In genomic region chr11:127454856-127455255, GRCh38 we compare ENCODE assay signal across 16 cellular contexts.
A peak's percentile ranks its signal among the peaks of the same experiment; 100 is the strongest.
DNase-seq lines count a peak whose midpoint lies in the region; ATAC-seq and TF ChIP-seq lines count a peak whose summit lies in the region.
"Had no signal": no experiment of that assay in that cellular context is flagged by ENCODE, and none has a peak within 500 bp of the region (broad histone marks: within the 10 kb centered on the region; RNA-seq: fewer than 3 reads in every experiment).

No MANE protein-coding gene starts in this region.

- H3K36me3 ChIP-seq in HUES48 (ENCODE audit: control insufficient read depth, insufficient read depth, low read length) (no peaks in the 10 kb centered on the region), MG63 (no peaks in the 10 kb centered on the region)

- H3K27me3 ChIP-seq in HUES48 (ENCODE audit: control insufficient read depth, insufficient read depth, low read length) = no peaks in the 10 kb centered on the region
- no peaks in the 10 kb centered on the region for H3K27me3 ChIP-seq in foreskin keratinocyte
- H3K27me3 ChIP-seq in MG63 = 0 out of 2 replicates have a peak, but pooled peaks cover 2% of the 10 kb centered on the region

- H3K4me1 ChIP-seq in HUES48 (ENCODE audit: control insufficient read depth, insufficient read depth, low read length) (peaks cover 17% of the 10 kb centered on the region), foreskin keratinocyte (no peaks in the 10 kb centered on the region)

- H3K27ac Mint-ChIP-seq in activated naive CD4-positive, alpha-beta T cell treated with anti-CD3 and anti-CD28 coated beads, Interleukin-2, amount 50 U/mL, for 72 hours = no peak overlapping the region
- H3K27ac Mint-ChIP-seq: activated naive CD8-positive, alpha-beta T cell; mesothelial cell of epicardium; stimulated activated naive CD8-positive, alpha-beta T cell treated with anti-CD3 and anti-CD28 coated beads, Interleukin-15, amount 100 ng/mL, for 72 hours had no signal

- H3K9me3 Mint-ChIP-seq in activated naive CD4-positive, alpha-beta T cell treated with anti-CD3 and anti-CD28 coated beads, Interleukin-2, amount 50 U/mL, for 72 hours = no peaks in the 10 kb centered on the region
- H3K9me3 Mint-ChIP-seq: stimulated activated naive CD8-positive, alpha-beta T cell treated with anti-CD3 and anti-CD28 coated beads, Interleukin-15, amount 100 ng/mL, for 72 hours had no signal

- H3K4me3 ChIP-seq in HUES48 (ENCODE audit: low read depth, low read length) (0 out of 2 replicates have a peak overlapping the region, but pooled peaks have one; percentile 20), MG63 (no peak overlapping the region)

- H3K9me3 ChIP-seq in HUES48 (ENCODE audit: control insufficient read depth, insufficient read depth, low read length) (no peaks in the 10 kb centered on the region), MG63 (no peaks in the 10 kb centered on the region)

- H3K27ac ChIP-seq in HUES48 (ENCODE audit: low read depth, low read length) (no peak overlapping the region), foreskin keratinocyte (no peak overlapping the region)

- DNase-seq in Ammon's horn (ENCODE audit: low spot score) (peak; percentile 20), NCI-H2171 treated with DMSO at 0.1 percent for 48 hours (lab: John Stamatoyannopoulos, UW) (peak; percentile 73), foreskin melanocyte (peak; percentile 5), foreskin keratinocyte (no peak), MG63 (no peak)
- DNase-seq in activated naive CD4-positive, alpha-beta T cell treated with anti-CD3 and anti-CD28 coated beads, Interleukin-2, amount 50 U/mL, for 72 hours (ENCODE audit: low spot score in 2 of 2) = no peak
- no peak for DNase-seq in activated CD4-positive, alpha-beta T cell treated with anti-CD3 and anti-CD28 coated beads, Interleukin-2, amount 50 U/mL, for 1 hour
- DNase-seq: activated CD8-positive, alpha-beta memory T cell treated with anti-CD3 and anti-CD28 coated beads, Interleukin-2, amount 50 U/mL, for 48 hours; effector CD8-positive, alpha-beta T cell; H7; KBM-7; small intestine; stimulated activated naive CD8-positive, alpha-beta T cell treated with anti-CD3 and anti-CD28 coated beads, Interleukin-15, amount 100 ng/mL, for 72 hours had no signal

- TF ChIP-seq CTCF in foreskin keratinocyte (conservative IDR thresholded peaks at IDR 0.05) = no peak

- no peak overlapping the region for H3K9ac ChIP-seq in HUES48 (ENCODE audit: low read depth, low read length)

- no peak for ATAC-seq in activated naive CD4-positive, alpha-beta T cell treated with anti-CD3 and anti-CD28 coated beads, Interleukin-2, amount 50 U/mL, for 72 hours
- no peak for ATAC-seq in foreskin keratinocyte
- ATAC-seq: stimulated activated naive CD8-positive, alpha-beta T cell treated with anti-CD3 and anti-CD28 coated beads, Interleukin-15, amount 100 ng/mL, for 72 hours had no signal

- no peaks in the 10 kb centered on the region for H3K36me3 Mint-ChIP-seq in activated naive CD4-positive, alpha-beta T cell treated with anti-CD3 and anti-CD28 coated beads, Interleukin-2, amount 50 U/mL, for 72 hours
- H3K36me3 Mint-ChIP-seq: activated naive CD8-positive, alpha-beta T cell; mesothelial cell of epicardium had no signal

Comparison
In these comparisons a context has a peak if more than half of its experiments do, and no peak if none do; other contexts are left out.
1. DNase-seq: peak in Ammon's horn (single experiment), NCI-H2171 treated with DMSO at 0.1 percent for 48 hours (single experiment) and foreskin melanocyte (single experiment); none in activated naive CD4-positive, alpha-beta T cell treated with anti-CD3 and anti-CD28 coated beads, Interleukin-2, amount 50 U/mL, for 72 hours (0 of 2), activated CD4-positive, alpha-beta T cell treated with anti-CD3 and anti-CD28 coated beads, Interleukin-2, amount 50 U/mL, for 1 hour (single experiment), foreskin keratinocyte (0 of 2) and MG63 (single experiment).